Comparison of ENCODE assay signal across 8 cellular contexts in genomic region chr2:86563650-86564061, GRCh38. TPM values are rescaled to one million over a fixed set of nuclear protein-coding genes. Genes with fewer than 3 reads are reported as not detected.
DNase-seq lines count a peak whose midpoint lies in the region; ATAC-seq, FAIRE-seq and TF ChIP-seq lines count a peak whose summit lies in the region.

No MANE protein-coding gene starts in this region.

- H3K27me3 ChIP-seq in lower lobe of right lung (ENCODE audit: low read depth) (no peaks in the 10 kb centered on the region), transverse colon (no peaks in the 10 kb centered on the region)

- no peak for TF ChIP-seq EP300 in transverse colon (IDR thresholded peaks at IDR 0.05; ENCODE audit: low read depth)

- TF ChIP-seq CTCF in astrocyte of the cerebellum (IDR thresholded peaks at IDR 0.05; ENCODE audit: low read depth, low read length, missing control alignments) (no peak), lower lobe of right lung (IDR thresholded peaks at IDR 0.05) (no peak), transverse colon (IDR thresholded peaks at IDR 0.05) (no peak)

- peaks cover 22% of the 10 kb centered on the region for H3K4me1 ChIP-seq in lower lobe of right lung
- peaks cover 0 to 23% (median 10%) of the 10 kb centered on the region in 4 donors for H3K4me1 ChIP-seq in transverse colon

- 78 to 80% methylated on average over 13 of the region's 13 CpGs for WGBS in transverse colon (ENCODE audit: low coverage in 1 of 2), 2 donors

- H3K27ac ChIP-seq in lower lobe of right lung (peak overlapping the region; percentile 100), transverse colon (peak overlapping the region; percentile 97 to 98 (median 98))

- no peak for TF ChIP-seq POLR2A in transverse colon (IDR thresholded peaks at IDR 0.05)
- TF ChIP-seq POLR2A in GM12891 (IDR thresholded peaks at IDR 0.05; ENCODE audit: low read depth, low read length) = no peak

- intact Hi-C loops in lower lobe of right lung (cut with DNase I) (no loop called here), transverse colon (cut with DNase I; ENCODE audit: low total_unique reads) (no loop called here)

- peak overlapping the region; percentile 99 for H3K27ac Mint-ChIP-seq in activated naive CD4-positive, alpha-beta T cell treated with anti-CD3 and anti-CD28 coated beads, Interleukin-2, amount 50 U/mL, for 24 hours

- no peaks in the 10 kb centered on the region for H3K9me3 ChIP-seq in lower lobe of right lung
- no peaks in the 10 kb centered on the region for H3K9me3 ChIP-seq in transverse colon

- H3K4me1 Mint-ChIP-seq in activated naive CD4-positive, alpha-beta T cell treated with anti-CD3 and anti-CD28 coated beads, Interleukin-2, amount 50 U/mL, for 24 hours = peaks cover 26% of the 10 kb centered on the region

- no peaks in the 10 kb centered on the region for H3K9me3 Mint-ChIP-seq in activated naive CD4-positive, alpha-beta T cell treated with anti-CD3 and anti-CD28 coated beads, Interleukin-2, amount 50 U/mL, for 24 hours

- in situ Hi-C loops in astrocyte of the cerebellum (cut with HindIII; ENCODE audit: low sequenced_read_pairs) (no loop called here), transverse colon (cut with MboI; ENCODE audit: low pct_ligation_motif_present in 1 of 4, low pct_unique_long_range_greater_than_20kb in 1 of 4, low sequenced_read_pairs in 3 of 4) (loop anchor here in 2 of 4 donors (10.0 to 25.0 kb wide), 2 partner anchors 61 to 124 kb away; partner anchors contain the start of gene RNF103 (in 1 of the 2))

- H3K27me3 Mint-ChIP-seq in activated naive CD4-positive, alpha-beta T cell treated with anti-CD3 and anti-CD28 coated beads, Interleukin-2, amount 50 U/mL, for 24 hours = no peaks in the 10 kb centered on the region

- H3K4me3 Mint-ChIP-seq in activated naive CD4-positive, alpha-beta T cell treated with anti-CD3 and anti-CD28 coated beads, Interleukin-2, amount 50 U/mL, for 24 hours = peak overlapping the region; percentile 94

- FAIRE-seq in GM12891 (lab: Jason Lieb, UNC) = no peak

- H3K36me3 ChIP-seq in lower lobe of right lung (no peaks in the 10 kb centered on the region), transverse colon (no peaks in the 10 kb centered on the region)

- DNase-seq in activated naive CD4-positive, alpha-beta T cell treated with Interleukin-2 at 50 U/mL for 16 hours = no peak
- no peak for DNase-seq in astrocyte of the cerebellum (ENCODE audit: low read depth)
- no peak for DNase-seq in lower lobe of right lung
- no peak for DNase-seq in transverse colon
- no peak for DNase-seq in GM12891 (ENCODE audit: insufficient read length, low spot score)
- no peak for DNase-seq in SW 1271 (lab: John Stamatoyannopoulos, UW)

- no peak for ATAC-seq in lower lobe of right lung
- ATAC-seq in HG03342 (IDR thresholded peaks at IDR 0.05; ENCODE audit: unreplicated experiment) = no peak

- H3K36me3 Mint-ChIP-seq in activated naive CD4-positive, alpha-beta T cell treated with anti-CD3 and anti-CD28 coated beads, Interleukin-2, amount 50 U/mL, for 24 hours = peaks cover 4% of the 10 kb centered on the region

- H3K4me3 ChIP-seq in astrocyte of the cerebellum (ENCODE audit: low read depth, low read length) (peak overlapping the region; percentile 76), lower lobe of right lung (peak overlapping the region; percentile 80), transverse colon (peak overlapping the region in 3 of 4 donors; percentile 67 to 71 (median 70))

TF ChIP-seq in GM12891, 5 proteins besides CTCF, POLR2A, EP300 and RAD21:
- TF ChIP-seq PAX5 (IDR thresholded peaks at IDR 0.05; ENCODE audit: insufficient read depth, low read length, severe bottlenecking) (no peak), TAF1 (IDR thresholded peaks at IDR 0.05; ENCODE audit: low read depth, low read length) (no peak), POLR2AphosphoS5 (IDR thresholded peaks at IDR 0.05; ENCODE audit: low read depth, low read length) (no peak), SPI1 (IDR thresholded peaks at IDR 0.05; ENCODE audit: low read depth, low read length) (no peak), POU2F2 (IDR thresholded peaks at IDR 0.05; ENCODE audit: low read depth, low read length) (no peak)

RNA-seq across cellular contexts. Expression of gene CHMP3, which starts 0.4 kb away (rescaled TPM):
- total RNA-seq in lower lobe of right lung (140 TPM), transverse colon (100 to 1,000 TPM in 2 of 4 donors, 10 to 100 TPM in 2; 83.8 to 200 (median 101) TPM)
- polyA plus RNA-seq in GM12891 (2012; ENCODE audit: low read depth, missing spikeins) = 28.5 TPM
